ENCODE assay signal across 11 cellular contexts in genomic region chr5:111859533-111860270, GRCh38.
DNase-seq lines count a peak whose midpoint lies in the region; ATAC-seq and TF ChIP-seq lines count a peak whose summit lies in the region.
"Had no signal": no experiment of that assay in that cellular context is flagged by ENCODE, and none has a peak within 500 bp of the region (broad histone marks: within the 10 kb centered on the region; RNA-seq: fewer than 3 reads in every experiment).

No MANE protein-coding gene starts in this region.

- no peaks in the 10 kb centered on the region for H3K4me1 Mint-ChIP-seq in activated CD8-positive, alpha-beta memory T cell treated with anti-CD3 and anti-CD28 coated beads, Interleukin-2, amount 10 ng/mL, durations not matched to agents 7 days and 5 days

- intact Hi-C loops in body of pancreas (cut with DNase I) = no loop called here
- intact Hi-C loops in left ventricle myocardium superior (cut with micrococcal nuclease) = no loop called here
- intact Hi-C loops in uterus (cut with DNase I; ENCODE audit: low total_unique reads) = no loop called here

- H3K9me3 Mint-ChIP-seq in activated CD8-positive, alpha-beta memory T cell treated with anti-CD3 and anti-CD28 coated beads, Interleukin-2, amount 10 ng/mL, durations not matched to agents 7 days and 5 days (ENCODE audit: low read depth) = no peaks in the 10 kb centered on the region

- DNase-seq in NCI-H82 (lab: John Stamatoyannopoulos, UW) (peak; percentile 6), NCI-H82 treated with DMSO at 0.1 percent for 48 hours (lab: John Stamatoyannopoulos, UW; ENCODE audit: unreplicated experiment) (no peak), body of pancreas (no peak), left ventricle myocardium superior (no peak), stromal cell of bone marrow (ENCODE audit: low read depth) (peak; percentile 85), uterus (no peak)
- no peak for DNase-seq in activated CD8-positive, alpha-beta memory T cell treated with anti-CD3 and anti-CD28 coated beads, Interleukin-2, amount 10 ng/mL, durations not matched to agents 7 days and 5 days
- DNase-seq: activated CD4-positive, alpha-beta T cell treated with anti-CD3 and anti-CD28 coated beads, Interleukin-2, amount 50 U/mL, for 4 hours; activated naive CD4-positive, alpha-beta T cell; thyroid gland had no signal

- ATAC-seq in body of pancreas (peak; percentile 24), left ventricle myocardium superior (peak; percentile 76), HG03439 (IDR thresholded peaks at IDR 0.05; ENCODE audit: unreplicated experiment) (no peak)
- ATAC-seq in activated CD8-positive, alpha-beta memory T cell treated with anti-CD3 and anti-CD28 coated beads, Interleukin-2, amount 10 ng/mL, durations not matched to agents 7 days and 5 days = no peak

- H3K27me3 Mint-ChIP-seq in activated CD8-positive, alpha-beta memory T cell treated with anti-CD3 and anti-CD28 coated beads, Interleukin-2, amount 10 ng/mL, durations not matched to agents 7 days and 5 days = no peaks in the 10 kb centered on the region

- no peaks in the 10 kb centered on the region for H3K36me3 ChIP-seq in body of pancreas (replicated peaks in 1 of 2; ENCODE audit: insufficient read depth in 1 of 2, low read depth in 2 of 2)
- H3K36me3 ChIP-seq in uterus = no peaks in the 10 kb centered on the region
- H3K36me3 ChIP-seq: thyroid gland had no signal

- H3K27me3 ChIP-seq in body of pancreas (no peaks in the 10 kb centered on the region), uterus (no peaks in the 10 kb centered on the region)
- H3K27me3 ChIP-seq: thyroid gland had no signal

- H3K4me3 Mint-ChIP-seq in activated CD8-positive, alpha-beta memory T cell treated with anti-CD3 and anti-CD28 coated beads, Interleukin-2, amount 10 ng/mL, durations not matched to agents 7 days and 5 days = no peak overlapping the region

- H3K9me3 ChIP-seq in body of pancreas (no peaks in the 10 kb centered on the region), uterus (no peaks in the 10 kb centered on the region)
- H3K9me3 ChIP-seq: thyroid gland had no signal

- H3K4me1 ChIP-seq in body of pancreas (no peaks in the 10 kb centered on the region), uterus (no peaks in the 10 kb centered on the region)
- H3K4me1 ChIP-seq: thyroid gland had no signal

- TF ChIP-seq POLR2A in body of pancreas (IDR thresholded peaks at IDR 0.05) (no peak), uterus (IDR thresholded peaks at IDR 0.05) (no peak)

- H3K27ac ChIP-seq in body of pancreas (no peak overlapping the region), uterus (no peak overlapping the region)
- H3K27ac ChIP-seq: thyroid gland had no signal

- no peak overlapping the region for H3K27ac Mint-ChIP-seq in activated CD8-positive, alpha-beta memory T cell treated with anti-CD3 and anti-CD28 coated beads, Interleukin-2, amount 10 ng/mL, durations not matched to agents 7 days and 5 days

- H3K36me3 Mint-ChIP-seq in activated CD8-positive, alpha-beta memory T cell treated with anti-CD3 and anti-CD28 coated beads, Interleukin-2, amount 10 ng/mL, durations not matched to agents 7 days and 5 days = no peaks in the 10 kb centered on the region

- TF ChIP-seq CTCF in body of pancreas (IDR thresholded peaks at IDR 0.05) (no peak), uterus (IDR thresholded peaks at IDR 0.05) (no peak)

- CTCF ChIA-PET in activated CD8-positive, alpha-beta memory T cell treated with anti-CD3 and anti-CD28 coated beads, Interleukin-2, amount 10 ng/mL, durations not matched to agents 7 days and 5 days (lab: Charles Lee) = no interaction called here

- no peak overlapping the region for H3K4me3 ChIP-seq in body of pancreas
- no peak overlapping the region for H3K4me3 ChIP-seq in uterus
- H3K4me3 ChIP-seq: thyroid gland had no signal

- 68 to 71% methylated on average over 4 of the region's 4 CpGs for WGBS in body of pancreas, 2 donors

Comparison
In these comparisons a context has a peak if more than half of its experiments do, and no peak if none do; other contexts are left out.
1. DNase-seq: peak in NCI-H82 (single experiment) and stromal cell of bone marrow (single experiment); none in NCI-H82 treated with DMSO at 0.1 percent for 48 hours (single experiment), body of pancreas (0 of 4), left ventricle myocardium superior (single experiment), uterus (0 of 2) and activated CD8-positive, alpha-beta memory T cell treated with anti-CD3 and anti-CD28 coated beads, Interleukin-2, amount 10 ng/mL, durations not matched to agents 7 days and 5 days (single experiment).
2. ATAC-seq: peak in body of pancreas (single experiment) and left ventricle myocardium superior (single experiment); none in HG03439 (single experiment) and activated CD8-positive, alpha-beta memory T cell treated with anti-CD3 and anti-CD28 coated beads, Interleukin-2, amount 10 ng/mL, durations not matched to agents 7 days and 5 days (single experiment).